14 cellular contexts compared by ENCODE assay signal in the genomic region with DNA sequence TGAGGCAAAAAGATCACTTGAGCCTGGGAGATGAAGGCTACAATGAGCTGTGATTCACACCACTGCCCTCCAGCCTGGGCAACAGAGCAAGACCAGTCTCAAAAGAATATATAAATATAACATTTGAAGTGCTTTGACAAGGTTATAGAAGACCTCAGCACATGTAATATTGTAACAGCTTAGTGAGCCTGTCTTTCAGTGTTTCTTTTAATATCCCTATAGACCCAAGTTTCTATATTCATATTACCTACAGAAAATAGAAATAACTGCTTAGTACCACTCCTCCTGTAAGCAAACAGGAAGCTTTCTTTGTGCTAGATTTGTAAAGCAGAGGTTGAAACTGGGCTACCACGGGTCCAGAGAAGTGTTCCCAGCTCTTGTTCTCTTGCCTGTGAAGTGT.
DNase-seq lines count a peak whose midpoint lies in the region; ATAC-seq, FAIRE-seq and TF ChIP-seq lines count a peak whose summit lies in the region.
"Had no signal": no experiment of that assay in that cellular context is flagged by ENCODE, and none has a peak within 500 bp of the region (broad histone marks: within the 10 kb centered on the region; RNA-seq: fewer than 3 reads in every experiment).

No MANE protein-coding gene starts in this region.

- peaks cover 10% of the 10 kb centered on the region; the same call in 1 of the 2 replicates for H4K20me1 ChIP-seq in PC-9 (ENCODE audit: insufficient read depth)

- H3K79me2 ChIP-seq in PC-9 (ENCODE audit: low read depth), result no peaks in the 10 kb centered on the region

- TF ChIP-seq CTCF in PC-9 (conservative IDR thresholded peaks at IDR 0.05) (no peak), foreskin keratinocyte (conservative IDR thresholded peaks at IDR 0.05) (no peak)

- H3K4me1 ChIP-seq in PC-9 (replicated peaks; ENCODE audit: insufficient read depth) (no peaks in the 10 kb centered on the region), foreskin keratinocyte (no peaks in the 10 kb centered on the region)
- H3K4me1 ChIP-seq: vagina had no signal

- H3K27ac ChIP-seq in PC-9, result no peak overlapping the region
- no peak overlapping the region for H3K27ac ChIP-seq in foreskin keratinocyte
- H3K27ac ChIP-seq: neutrophil, vagina had no signal

- H3K27me3 ChIP-seq in PC-9 (ENCODE audit: insufficient read depth, low read depth) (no peaks in the 10 kb centered on the region), foreskin keratinocyte (no peaks in the 10 kb centered on the region)
- H3K27me3 ChIP-seq: neutrophil, vagina had no signal

- BruUV-seq in PC-9 (replicated peaks; lab: Mats Ljungman, UMichigan), result no TSS peak

- FAIRE-seq in urothelium cell line (lab: Jason Lieb, UNC), result no peak

- intact Hi-C loops in PC-9 (cut with micrococcal nuclease; ENCODE audit: unreplicated experiment), result no loop called here

- POLR2A ChIA-PET in PC-9 (lab: Charles Lee; ENCODE audit: unreplicated experiment), result no interaction called here

- no peaks in the 10 kb centered on the region for H3K9me2 ChIP-seq in PC-9 (ENCODE audit: insufficient read depth)

- DNase-seq in glomerular visceral epithelial cell (ENCODE audit: extremely low spot score), result peak; percentile 13
- no peak for DNase-seq in PC-9
- DNase-seq in foreskin keratinocyte, result no peak
- DNase-seq in urothelium cell line (ENCODE audit: low spot score), result no peak
- DNase-seq: activated CD4-positive, alpha-beta T cell treated with anti-CD3 and anti-CD28 coated beads for 48 hours; activated effector memory CD4-positive, alpha-beta T cell treated with Interleukin-2 at 50 U/mL for 16 hours; GDM1; SW 1271 had no signal

- H2AFZ ChIP-seq in PC-9, result no peak overlapping the region

- CTCF ChIA-PET in PC-9 (lab: Charles Lee), result no interaction called here

- ATAC-seq in GM18502 (IDR thresholded peaks at IDR 0.05; ENCODE audit: poor library complexity, unreplicated experiment), result peak; percentile 55
- ATAC-seq in GM21447 (IDR thresholded peaks at IDR 0.05; ENCODE audit: unreplicated experiment), result peak; percentile 72
- peak; percentile 60 for ATAC-seq in HG03108 (IDR thresholded peaks at IDR 0.05; ENCODE audit: unreplicated experiment)
- ATAC-seq in foreskin keratinocyte, result no peak
- no peak for ATAC-seq in GM21717 (IDR thresholded peaks at IDR 0.05; ENCODE audit: unreplicated experiment)

- no peak overlapping the region for H3K4me3 ChIP-seq in PC-9
- H3K4me3 ChIP-seq: vagina had no signal

- H3K9me3 ChIP-seq in PC-9 (ENCODE audit: insufficient read depth, low read depth), result no peaks in the 10 kb centered on the region
- H3K9me3 ChIP-seq: neutrophil, vagina had no signal

- H3F3A ChIP-seq in PC-9 (ENCODE audit: insufficient read depth, low read depth), result no peaks in the 10 kb centered on the region

- peaks cover 15% of the 10 kb centered on the region for H3K36me3 ChIP-seq in PC-9 (ENCODE audit: low read depth)
- H3K36me3 ChIP-seq: vagina had no signal

- H3K4me2 ChIP-seq in PC-9, result no peak overlapping the region

Comparison
In these comparisons a context has a peak if more than half of its experiments do, and no peak if none do; other contexts are left out.
1. ATAC-seq: peak in GM18502 (single experiment), GM21447 (single experiment) and HG03108 (single experiment); none in foreskin keratinocyte (single experiment) and GM21717 (single experiment).